In genomic region chr11:21185959-21186358, GRCh38 we compare ENCODE assay signal across 9 cellular contexts.
"Had no signal": no experiment of that assay in that cellular context is flagged by ENCODE, and none has a peak within 500 bp of the region (broad histone marks: within the 10 kb centered on the region; RNA-seq: fewer than 3 reads in every experiment).

No MANE protein-coding gene starts in this region.

- DNase-seq: H9, HCEC 1CT, IMR-90, KBM-7 had no signal

- H3K27ac ChIP-seq: KMS-11 had no signal

- H3K4me2 ChIP-seq: GM23338, KMS-11 had no signal

- H3K4me3 ChIP-seq: GM23338 had no signal

- ATAC-seq: GM23338 had no signal

- H2AFZ ChIP-seq: GM23338 had no signal

- H3K9ac ChIP-seq: KMS-11 had no signal

- FAIRE-seq: H1, H54, HTR-8/SVneo had no signal
